ENCODE assay signal across 8 cellular contexts in the genomic region with DNA sequence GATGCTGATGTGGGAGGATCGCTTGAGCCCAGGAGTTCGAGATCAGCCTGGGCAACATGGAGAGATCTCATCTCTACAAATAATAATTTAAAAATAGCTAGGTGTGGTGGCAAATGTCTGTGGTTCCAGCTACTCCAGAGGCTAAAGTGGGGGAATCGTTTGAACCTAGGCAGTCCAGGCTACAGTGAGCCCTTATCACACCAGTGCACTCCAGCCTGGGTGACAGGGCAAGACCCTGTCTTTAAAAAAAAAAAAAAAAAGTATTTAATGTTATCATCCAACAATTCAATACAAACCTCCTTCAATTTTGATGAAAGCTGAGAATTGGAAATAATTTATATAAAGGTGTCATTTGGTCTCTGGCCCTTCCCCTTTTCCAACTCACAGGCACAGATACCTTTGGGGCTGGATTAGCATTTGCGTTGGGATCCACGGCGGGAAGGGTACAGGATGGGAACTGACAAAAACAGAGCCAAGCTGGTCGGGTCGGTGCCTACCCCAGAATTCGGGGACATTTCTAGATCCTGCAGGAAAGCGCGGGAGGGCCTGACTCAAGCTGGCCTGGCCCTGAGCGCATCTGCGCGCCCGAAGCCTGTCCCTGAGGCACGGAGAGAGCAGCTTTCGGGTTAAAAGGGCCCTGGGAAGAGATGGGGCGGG. TPM values are rescaled to one million over a fixed set of nuclear protein-coding genes. Genes with fewer than 3 reads are reported as not detected.
A peak's percentile ranks its signal among the peaks of the same experiment; 100 is the strongest.
DNase-seq lines count a peak whose midpoint lies in the region; ATAC-seq, FAIRE-seq and TF ChIP-seq lines count a peak whose summit lies in the region.

No MANE protein-coding gene starts in this region.

- H3K9me3 Mint-ChIP-seq in activated CD8-positive, alpha-beta memory T cell treated with anti-CD3 and anti-CD28 coated beads, Interleukin-2, amount 10 ng/mL, durations not matched to agents 7 days and 5 days (ENCODE audit: low read depth) = no peaks in the 10 kb centered on the region
- H3K9me3 Mint-ChIP-seq in activated naive CD8-positive, alpha-beta T cell (ENCODE audit: low read depth) = no peaks in the 10 kb centered on the region
- no peaks in the 10 kb centered on the region for H3K9me3 Mint-ChIP-seq in immature natural killer cell

- H3K4me1 ChIP-seq in stomach smooth muscle (ENCODE audit: control insufficient read depth, insufficient read depth, low read length) = peaks cover 16% of the 10 kb centered on the region

- ATAC-seq in activated CD8-positive, alpha-beta memory T cell treated with anti-CD3 and anti-CD28 coated beads, Interleukin-2, amount 10 ng/mL, durations not matched to agents 7 days and 5 days = peak; percentile 11
- ATAC-seq in HG03280 (IDR thresholded peaks at IDR 0.05; ENCODE audit: unreplicated experiment) = peak; percentile 13

- H3K36me3 Mint-ChIP-seq in activated CD8-positive, alpha-beta memory T cell treated with anti-CD3 and anti-CD28 coated beads, Interleukin-2, amount 10 ng/mL, durations not matched to agents 7 days and 5 days = peaks cover 12% of the 10 kb centered on the region
- H3K36me3 Mint-ChIP-seq in activated naive CD8-positive, alpha-beta T cell = peaks cover 4% of the 10 kb centered on the region
- no peaks in the 10 kb centered on the region for H3K36me3 Mint-ChIP-seq in immature natural killer cell

- H3K27ac Mint-ChIP-seq in activated CD8-positive, alpha-beta memory T cell treated with anti-CD3 and anti-CD28 coated beads, Interleukin-2, amount 10 ng/mL, durations not matched to agents 7 days and 5 days = peak overlapping the region; percentile 98
- H3K27ac Mint-ChIP-seq in activated naive CD8-positive, alpha-beta T cell = peak overlapping the region; percentile 96
- peak overlapping the region; percentile 92 to 98 (median 98) for H3K27ac Mint-ChIP-seq in immature natural killer cell

- H3K4me3 ChIP-seq in stomach smooth muscle (ENCODE audit: low read length in 2 of 2) = peak overlapping the region; percentile 82 to 97

- H3K36me3 ChIP-seq in stomach smooth muscle (ENCODE audit: control insufficient read depth in 2 of 2, insufficient read depth in 2 of 2, low read length in 2 of 2) = no peaks in the 10 kb centered on the region

- peak overlapping the region; percentile 88 for H3K27ac ChIP-seq in stomach smooth muscle (ENCODE audit: low read length)

- DNase-seq in activated CD8-positive, alpha-beta memory T cell treated with anti-CD3 and anti-CD28 coated beads, Interleukin-2, amount 10 ng/mL, durations not matched to agents 7 days and 5 days = no peak
- no peak for DNase-seq in activated CD8-positive, alpha-beta memory T cell treated with anti-CD3 and anti-CD28 coated beads for 24 hours
- DNase-seq in immature natural killer cell (no peak), D341Med (ENCODE audit: low spot score) (no peak), D721Med (ENCODE audit: insufficient read length, low spot score) (no peak)

- H3K4me3 Mint-ChIP-seq in activated CD8-positive, alpha-beta memory T cell treated with anti-CD3 and anti-CD28 coated beads, Interleukin-2, amount 10 ng/mL, durations not matched to agents 7 days and 5 days = peak overlapping the region; percentile 88
- peak overlapping the region; percentile 97 for H3K4me3 Mint-ChIP-seq in activated naive CD8-positive, alpha-beta T cell
- peak overlapping the region; percentile 91 to 99 (median 99) for H3K4me3 Mint-ChIP-seq in immature natural killer cell

- no peak for FAIRE-seq in D721Med (lab: Jason Lieb, UNC)

- no peak for TF ChIP-seq CTCF in D721Med (IDR thresholded peaks at IDR 0.05; ENCODE audit: insufficient read depth, missing control alignments)

- CTCF ChIA-PET in activated CD8-positive, alpha-beta memory T cell treated with anti-CD3 and anti-CD28 coated beads, Interleukin-2, amount 10 ng/mL, durations not matched to agents 7 days and 5 days (lab: Charles Lee) = interaction anchor here (0.9 to 4.7 kb wide), 6 partner anchors 58 to 241 kb away, joined by 3 to 38 read pairs (median 4); a partner anchor contains a TSS

- no peaks in the 10 kb centered on the region for H3K27me3 ChIP-seq in stomach smooth muscle (ENCODE audit: control insufficient read depth in 1 of 2, insufficient read depth in 2 of 2, low read length in 2 of 2)

- no peaks in the 10 kb centered on the region for H3K27me3 Mint-ChIP-seq in activated CD8-positive, alpha-beta memory T cell treated with anti-CD3 and anti-CD28 coated beads, Interleukin-2, amount 10 ng/mL, durations not matched to agents 7 days and 5 days
- no peaks in the 10 kb centered on the region for H3K27me3 Mint-ChIP-seq in activated naive CD8-positive, alpha-beta T cell
- H3K27me3 Mint-ChIP-seq in immature natural killer cell (ENCODE audit: low read depth in 3 of 3) = peaks cover 0 to 14% (median 5%) of the 10 kb centered on the region in 3 donors

- peak overlapping the region; percentile 89 to 91 for H3K9ac ChIP-seq in stomach smooth muscle (ENCODE audit: low read length in 2 of 2)

- peaks cover 26% of the 10 kb centered on the region for H3K4me1 Mint-ChIP-seq in activated CD8-positive, alpha-beta memory T cell treated with anti-CD3 and anti-CD28 coated beads, Interleukin-2, amount 10 ng/mL, durations not matched to agents 7 days and 5 days
- H3K4me1 Mint-ChIP-seq in activated naive CD8-positive, alpha-beta T cell (ENCODE audit: low read depth) = peaks cover 31% of the 10 kb centered on the region
- H3K4me1 Mint-ChIP-seq in immature natural killer cell = peaks cover 46% of the 10 kb centered on the region in 2 donors

- no peaks in the 10 kb centered on the region for H3K9me3 ChIP-seq in stomach smooth muscle (ENCODE audit: control insufficient read depth in 2 of 2, low read length in 2 of 2)

RNA-seq across cellular contexts. Expression of a gene that starts 0.9 kb away (rescaled TPM):
- 100 to 1,000 TPM; 129 to 139 TPM for total RNA-seq in activated CD8-positive, alpha-beta memory T cell treated with anti-CD3 and anti-CD28 coated beads, Interleukin-2, amount 10 ng/mL, durations not matched to agents 7 days and 5 days
- 100 to 1,000 TPM in 2 of 3 donors, 10 to 100 TPM in 1; 69.2 to 124 (median 113) TPM for polyA plus RNA-seq in immature natural killer cell

RNA-seq across cellular contexts. Expression of a gene that starts 26.3 kb away (rescaled TPM):
- not detected for total RNA-seq in activated CD8-positive, alpha-beta memory T cell treated with anti-CD3 and anti-CD28 coated beads, Interleukin-2, amount 10 ng/mL, durations not matched to agents 7 days and 5 days
- not detected for polyA plus RNA-seq in immature natural killer cell

RNA-seq across cellular contexts. Expression of a gene that starts 51.3 kb away (rescaled TPM):
- total RNA-seq in activated CD8-positive, alpha-beta memory T cell treated with anti-CD3 and anti-CD28 coated beads, Interleukin-2, amount 10 ng/mL, durations not matched to agents 7 days and 5 days = 10 to 100 TPM; 23.3 to 27.8 TPM
- polyA plus RNA-seq in immature natural killer cell = 10 to 100 TPM; 10.9 to 19.9 (median 19.6) TPM
